14 cellular contexts compared by ENCODE assay signal in genomic region chr5:131466171-131466766, GRCh38.
A peak's percentile ranks its signal among the peaks of the same experiment; 100 is the strongest.
DNase-seq lines count a peak whose midpoint lies in the region; ATAC-seq and TF ChIP-seq lines count a peak whose summit lies in the region.
"Had no signal": no experiment of that assay in that cellular context is flagged by ENCODE, and none has a peak within 500 bp of the region (broad histone marks: within the 10 kb centered on the region; RNA-seq: fewer than 3 reads in every experiment).

No MANE protein-coding gene starts in this region.

- peaks cover 37% of the 10 kb centered on the region for H3K4me1 Mint-ChIP-seq in activated CD4-positive, alpha-beta memory T cell treated with anti-CD3 and anti-CD28 coated beads for 36 hours (ENCODE audit: low read depth)

- peak overlapping the region; percentile 30 for H3K27ac Mint-ChIP-seq in activated CD4-positive, alpha-beta memory T cell treated with anti-CD3 and anti-CD28 coated beads for 36 hours

- CTCF ChIA-PET in AG04450 (lab: Charles Lee): no interaction called here
- CTCF ChIA-PET in activated CD4-positive, alpha-beta memory T cell treated with anti-CD3 and anti-CD28 coated beads for 36 hours (lab: Charles Lee): no interaction called here

- no peak overlapping the region for H3K4me3 ChIP-seq in AG04450 (ENCODE audit: low read depth, low read length)
- no peak overlapping the region for H3K4me3 ChIP-seq in fibroblast of the aortic adventitia (ENCODE audit: low read depth, low read length)
- H3K4me3 ChIP-seq: upper lobe of right lung had no signal

- POLR2A ChIA-PET in AG04450 (lab: Yijun Ruan, JAX): no interaction called here
- POLR2A ChIA-PET in activated CD4-positive, alpha-beta memory T cell treated with anti-CD3 and anti-CD28 coated beads for 36 hours (lab: Charles Lee): no interaction called here

- intact Hi-C loops in activated CD4-positive, alpha-beta memory T cell treated with anti-CD3 and anti-CD28 coated beads for 36 hours (cut with micrococcal nuclease): no loop called here

- peaks cover 35% of the 10 kb centered on the region for H3K36me3 Mint-ChIP-seq in activated CD4-positive, alpha-beta memory T cell treated with anti-CD3 and anti-CD28 coated beads for 36 hours

- no peaks in the 10 kb centered on the region for H3K9me3 ChIP-seq in AG04450 (ENCODE audit: control insufficient read depth, insufficient read depth, low read length)
- H3K9me3 ChIP-seq: neutrophil, upper lobe of right lung had no signal

- TF ChIP-seq CTCF in AG04450 (IDR thresholded peaks at IDR 0.05; ENCODE audit: low read depth, low read length): no peak
- TF ChIP-seq CTCF in fibroblast of the aortic adventitia (IDR thresholded peaks at IDR 0.05; ENCODE audit: insufficient read depth, low read length): no peak

- H3K4me3 Mint-ChIP-seq in activated CD4-positive, alpha-beta memory T cell treated with anti-CD3 and anti-CD28 coated beads for 36 hours: no peak overlapping the region
- H3K4me3 Mint-ChIP-seq: endodermal cell had no signal

- ATAC-seq in HG02981 (IDR thresholded peaks at IDR 0.05; ENCODE audit: unreplicated experiment) (no peak), GM21360 (IDR thresholded peaks at IDR 0.05; ENCODE audit: unreplicated experiment) (no peak), HG02571 (IDR thresholded peaks at IDR 0.05; ENCODE audit: unreplicated experiment) (no peak)
- ATAC-seq: left cardiac atrium, upper lobe of right lung had no signal

- no peak overlapping the region for H3K27ac ChIP-seq in AG04450 (ENCODE audit: low read depth, low read length)
- H3K27ac ChIP-seq: neutrophil, upper lobe of right lung had no signal

- no peaks in the 10 kb centered on the region for H3K9me3 Mint-ChIP-seq in activated CD4-positive, alpha-beta memory T cell treated with anti-CD3 and anti-CD28 coated beads for 36 hours
- H3K9me3 Mint-ChIP-seq: endodermal cell had no signal

- DNase-seq in AG04450 (ENCODE audit: low read depth, low spot score) (peak; percentile 36), GM04503 (ENCODE audit: low read depth) (peak; percentile 26), fibroblast of the aortic adventitia (ENCODE audit: low read depth) (peak; percentile 76), LoVo (ENCODE audit: low spot score) (no peak)
- DNase-seq in activated CD4-positive, alpha-beta memory T cell treated with anti-CD3 and anti-CD28 coated beads for 36 hours: peak; percentile 33
- DNase-seq: DMS153, endodermal cell, left cardiac atrium, NCI-H524, upper lobe of right lung had no signal

- H3K27me3 ChIP-seq in AG04450 (ENCODE audit: control insufficient read depth, insufficient read depth, low read length): no peaks in the 10 kb centered on the region
- H3K27me3 ChIP-seq: neutrophil, upper lobe of right lung had no signal

- no peaks in the 10 kb centered on the region for H3K27me3 Mint-ChIP-seq in activated CD4-positive, alpha-beta memory T cell treated with anti-CD3 and anti-CD28 coated beads for 36 hours
